In genomic region chr6:138013949-138014348, GRCh38 we compare ENCODE assay signal across 13 cellular contexts.
"Had no signal": no experiment of that assay in that cellular context is flagged by ENCODE, and none has a peak within 500 bp of the region (broad histone marks: within the 10 kb centered on the region; RNA-seq: fewer than 3 reads in every experiment).

No MANE protein-coding gene starts in this region.

- ATAC-seq: activated naive CD4-positive, alpha-beta T cell treated with anti-CD3 and anti-CD28 coated beads, Interleukin-2, amount 50 U/mL, for 72 hours; naive thymus-derived CD4-positive, alpha-beta T cell had no signal

- H3K27me3 ChIP-seq: stomach had no signal

- H3K27ac ChIP-seq: stomach had no signal

- H3K36me3 ChIP-seq: stomach had no signal

- H3K4me3 ChIP-seq: lung, stomach had no signal

- H3K9me3 ChIP-seq: stomach had no signal

- H3K4me1 ChIP-seq: stomach had no signal

- FAIRE-seq: TTC549 had no signal

- DNase-seq: activated CD4-positive, alpha-beta T cell treated with anti-CD3 and anti-CD28 coated beads, Interleukin-2, amount 50 U/mL, for 1 hour; activated CD4-positive, CD25-positive, alpha-beta regulatory T cell; activated effector memory CD4-positive, alpha-beta T cell treated with anti-CD3 and anti-CD28 coated beads, Interleukin-2, amount 50 U/mL, for 16 hours; activated T-cell treated with anti-CD3 and anti-CD28 coated beads, Interleukin-2, amount 50 U/mL, for 1 hour; amniotic stem cell; dermis blood vessel endothelial cell; endodermal cell; naive thymus-derived CD4-positive, alpha-beta T cell; stomach; T-helper 2 cell had no signal
